ENCODE assay signal across 8 cellular contexts in the genomic region with DNA sequence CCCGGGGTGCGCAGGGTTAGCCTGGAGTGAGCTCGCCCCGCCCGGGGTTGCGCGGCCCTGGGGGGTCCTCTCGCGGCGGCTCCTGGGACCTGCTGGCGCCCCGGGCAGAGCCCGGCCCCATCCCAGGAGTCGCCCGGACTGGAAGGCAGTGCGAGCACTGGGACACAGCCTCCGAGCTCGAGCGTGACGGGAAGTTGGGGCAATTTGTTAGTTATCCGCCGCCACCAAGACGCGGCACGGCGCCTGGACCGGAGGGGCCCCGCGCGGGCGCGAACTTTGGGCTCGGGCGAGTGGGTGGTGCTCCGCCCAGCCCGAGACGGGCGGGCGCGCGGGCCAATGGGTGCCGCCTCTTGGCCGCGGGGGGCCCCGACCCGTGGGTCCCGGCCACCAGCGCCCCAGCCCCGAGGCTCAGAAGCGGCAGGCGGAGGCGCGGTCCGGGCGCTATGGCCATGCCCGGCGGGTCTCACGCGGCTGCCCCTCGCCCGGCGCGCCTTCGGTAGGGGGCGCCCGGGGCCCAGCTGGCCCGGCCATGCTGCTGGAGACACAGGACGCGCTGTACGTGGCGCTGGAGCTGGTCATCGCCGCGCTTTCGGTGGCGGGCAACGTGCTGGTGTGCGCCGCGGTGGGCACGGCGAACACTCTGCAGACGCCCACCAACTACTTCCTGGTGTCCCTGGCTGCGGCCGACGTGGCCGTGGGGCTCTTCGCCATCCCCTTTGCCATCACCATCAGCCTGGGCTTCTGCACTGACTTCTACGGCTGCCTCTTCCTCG. TPM values are rescaled to one million over a fixed set of nuclear protein-coding genes. Genes with fewer than 3 reads are reported as not detected.
DNase-seq lines count a peak whose midpoint lies in the region; ATAC-seq, FAIRE-seq and TF ChIP-seq lines count a peak whose summit lies in the region.

A gene (plus strand): TSS at position 411 of the 773 bp plus-strand sequence. CDS start 119 bp downstream, at position 530.

- peaks cover 16% of the 10 kb centered on the region for H3K4me1 Mint-ChIP-seq in activated naive CD8-positive, alpha-beta T cell (ENCODE audit: low read depth)

- H3K4me3 Mint-ChIP-seq in activated naive CD8-positive, alpha-beta T cell, result peak within 1 kb of the TSS; percentile 88

- peak in 3 of 4 donors; percentile 24 to 42 (median 27) for TF ChIP-seq CTCF in pancreas (IDR thresholded peaks at IDR 0.05)

- peak within 1 kb of the TSS; percentile 38 to 66 (median 49) for H3K4me3 ChIP-seq in pancreas

- DNase-seq in GM12891 (ENCODE audit: insufficient read length, low spot score) (peak; percentile 81), RPMI8226 (peak; percentile 42), Right ventricle myocardium inferior (ENCODE audit: missing footprints) (peak; percentile 87), pancreas (peak; percentile 42 to 89 (median 69))
- no peak for DNase-seq in NK-92 treated with Interleukin-12 subunit alpha and Interleukin-12 subunit beta, amount 100 ng/mL, for 24 hours (lab: John Stamatoyannopoulos, UW)

- no peaks in the 10 kb centered on the region for H3K36me3 ChIP-seq in pancreas

- 0% methylated on average over 76 to 90 of the region's 90 CpGs for WGBS in pancreas, 2 donors

- peak within 1 kb of the TSS in 2 of 4 donors; percentile 54 to 62 for H3K27ac ChIP-seq in pancreas

- H3K27me3 ChIP-seq in pancreas, result no peaks in the 10 kb centered on the region

- H3K4me1 ChIP-seq in pancreas, result peaks cover 0 to 4% (median 0%) of the 10 kb centered on the region in 3 donors

- no peaks in the 10 kb centered on the region for H3K9me3 ChIP-seq in pancreas

- peak within 1 kb of the TSS; percentile 64 for H3K27ac Mint-ChIP-seq in activated naive CD8-positive, alpha-beta T cell

- TF ChIP-seq POLR2A in GM12891 (IDR thresholded peaks at IDR 0.05; ENCODE audit: low read depth, low read length), result no peak

- H3K36me3 Mint-ChIP-seq in activated naive CD8-positive, alpha-beta T cell, result no peaks in the 10 kb centered on the region

- FAIRE-seq in GM12891 (lab: Jason Lieb, UNC), result no peak
- no peak for FAIRE-seq in pancreas (lab: Jason Lieb, UNC)

- peaks cover 13% of the 10 kb centered on the region for H3K27me3 Mint-ChIP-seq in activated naive CD8-positive, alpha-beta T cell

- ATAC-seq in HG03432 (IDR thresholded peaks at IDR 0.05; ENCODE audit: unreplicated experiment) (peak; percentile 69), Right ventricle myocardium inferior (peak; percentile 77), pancreas (peak; percentile 78 to 89 (median 84)), HG03280 (IDR thresholded peaks at IDR 0.05; ENCODE audit: unreplicated experiment) (no peak)

- intact Hi-C loops in Right ventricle myocardium inferior (cut with DNase I), result loop anchor here (10.0 kb wide), 1 partner anchor 50 kb away; a partner anchor contains a TSS
- intact Hi-C loops in pancreas (cut with DNase I), result no loop called here

- no peaks in the 10 kb centered on the region for H3K9me3 Mint-ChIP-seq in activated naive CD8-positive, alpha-beta T cell (ENCODE audit: low read depth)

TF ChIP-seq in GM12891, 5 proteins besides CTCF, POLR2A, EP300 and RAD21:
- TF ChIP-seq POLR2AphosphoS5 (IDR thresholded peaks at IDR 0.05; ENCODE audit: low read depth, low read length), result no peak
- TF ChIP-seq TAF1 (IDR thresholded peaks at IDR 0.05; ENCODE audit: low read depth, low read length), result no peak
- TF ChIP-seq SPI1 (IDR thresholded peaks at IDR 0.05; ENCODE audit: low read depth, low read length), result no peak
- no peak for TF ChIP-seq PAX5 (IDR thresholded peaks at IDR 0.05; ENCODE audit: insufficient read depth, low read length, severe bottlenecking)
- no peak for TF ChIP-seq POU2F2 (IDR thresholded peaks at IDR 0.05; ENCODE audit: low read depth, low read length)

RNA-seq across cellular contexts. Expression of the gene that starts here (rescaled TPM):
- polyA plus RNA-seq in GM12891 (2012; ENCODE audit: low read depth, missing spikeins), result 0.50 TPM
- total RNA-seq in Right ventricle myocardium inferior (0.43 TPM), pancreas (1 to 10 TPM in 4 of 6 donors, under 1 TPM in 2; 0.43 to 2.7 (median 1.1) TPM)
- polyA plus RNA-seq in pancreas, result under 1 TPM; 0.27 to 0.80 TPM

Comparison
In these comparisons a context has a peak if more than half of its experiments do, and no peak if none do; other contexts are left out.
1. Peak in DNase-seq and ATAC-seq in Right ventricle myocardium inferior; RNA of the gene not detected or under 1 TPM.